13 cellular contexts compared by ENCODE assay signal in genomic region chr9:3045153-3045552, GRCh38.
DNase-seq lines count a peak whose midpoint lies in the region; TF ChIP-seq lines count a peak whose summit lies in the region.
"Had no signal": no experiment of that assay in that cellular context is flagged by ENCODE, and none has a peak within 500 bp of the region (broad histone marks: within the 10 kb centered on the region; RNA-seq: fewer than 3 reads in every experiment).

No MANE protein-coding gene starts in this region.

- no peak overlapping the region for H2AK5ac ChIP-seq in mesendoderm (ENCODE audit: low read length)

- H3K18ac ChIP-seq in mesendoderm (ENCODE audit: low read length) = no peak overlapping the region

- no peaks in the 10 kb centered on the region for H3K27me3 ChIP-seq in BLaER1
- no peaks in the 10 kb centered on the region for H3K27me3 ChIP-seq in WERI-Rb-1 (ENCODE audit: insufficient read depth, low read depth, severe bottlenecking)
- H3K27me3 ChIP-seq in mesendoderm (ENCODE audit: insufficient read depth, low read length, poor library complexity) = no peaks in the 10 kb centered on the region
- no peaks in the 10 kb centered on the region for H3K27me3 ChIP-seq in neural progenitor cell

- no peaks in the 10 kb centered on the region for H3K36me3 Mint-ChIP-seq in neural progenitor cell
- H3K36me3 Mint-ChIP-seq: CD4-positive, alpha-beta memory T cell had no signal

- no peak overlapping the region for H2BK5ac ChIP-seq in mesendoderm (ENCODE audit: low read length)

- no peaks in the 10 kb centered on the region for H3K27me3 Mint-ChIP-seq in neural progenitor cell (ENCODE audit: insufficient read depth, low read depth)
- H3K27me3 Mint-ChIP-seq: B cell; CD4-positive, alpha-beta memory T cell had no signal

- H2BK15ac ChIP-seq in mesendoderm (replicated peaks; ENCODE audit: low read depth) = no peak overlapping the region

- H3K9ac ChIP-seq in BLaER1 (no peak overlapping the region), mesendoderm (ENCODE audit: low read length) (no peak overlapping the region), neural progenitor cell (no peak overlapping the region)

- H3K4me1 Mint-ChIP-seq in neural progenitor cell = no peaks in the 10 kb centered on the region
- H3K4me1 Mint-ChIP-seq: B cell; CD4-positive, alpha-beta memory T cell had no signal

- H2BK120ac ChIP-seq in mesendoderm (ENCODE audit: low read depth, low read length) = no peak overlapping the region

- H3K9me3 ChIP-seq in BLaER1 (no peaks in the 10 kb centered on the region), WERI-Rb-1 (ENCODE audit: severe bottlenecking) (no peaks in the 10 kb centered on the region), neural progenitor cell (ENCODE audit: low read depth) (no peaks in the 10 kb centered on the region)

- H4K5ac ChIP-seq in mesendoderm (ENCODE audit: low read length) = no peak overlapping the region

- H3K27ac Mint-ChIP-seq in neural progenitor cell = no peak overlapping the region
- H3K27ac Mint-ChIP-seq: B cell; CD4-positive, alpha-beta memory T cell had no signal

- H3K79me2 ChIP-seq in mesendoderm (ENCODE audit: control insufficient read depth, insufficient read depth, low read length) (no peaks in the 10 kb centered on the region), neural progenitor cell (ENCODE audit: low read depth) (no peaks in the 10 kb centered on the region)

- H3K4me3 Mint-ChIP-seq in neural progenitor cell = no peak overlapping the region
- H3K4me3 Mint-ChIP-seq: B cell; CD4-positive, alpha-beta memory T cell had no signal

- H3K4ac ChIP-seq in mesendoderm (ENCODE audit: low read depth, low read length) = no peak overlapping the region

- H3K36me3 ChIP-seq in BLaER1 (no peaks in the 10 kb centered on the region), WERI-Rb-1 (no peaks in the 10 kb centered on the region), mesendoderm (ENCODE audit: control insufficient read depth, insufficient read depth, low read length) (no peaks in the 10 kb centered on the region), neural progenitor cell (no peaks in the 10 kb centered on the region)

- H3K56ac ChIP-seq in mesendoderm (ENCODE audit: low read length) = no peak overlapping the region

- no peaks in the 10 kb centered on the region for H3K9me3 Mint-ChIP-seq in neural progenitor cell
- H3K9me3 Mint-ChIP-seq: CD4-positive, alpha-beta memory T cell had no signal

- no peak overlapping the region for H3K27ac ChIP-seq in BLaER1
- H3K27ac ChIP-seq in WERI-Rb-1 = no peak overlapping the region
- H3K27ac ChIP-seq in mesendoderm (ENCODE audit: low read depth, low read length) = no peak overlapping the region
- no peak overlapping the region for H3K27ac ChIP-seq in neural progenitor cell
- H3K27ac ChIP-seq: C4-2B had no signal

- H4K8ac ChIP-seq in mesendoderm (ENCODE audit: low read depth, low read length) = no peak overlapping the region

- no peak for TF ChIP-seq CTCF in WERI-Rb-1 (IDR thresholded peaks at IDR 0.05; ENCODE audit: low read depth, low read length)
- TF ChIP-seq CTCF in neural progenitor cell (IDR thresholded peaks at IDR 0.05) = no peak

- no CpG with 5 or more reads among the region's 1 CpG for WGBS in mesendoderm (ENCODE audit: extremely low coverage, insufficient coverage, low lambda C conversion rate)

- H3K79me1 ChIP-seq in mesendoderm (ENCODE audit: low read length) = no peaks in the 10 kb centered on the region

- H4K20me1 ChIP-seq in BLaER1 = no peaks in the 10 kb centered on the region
- no peaks in the 10 kb centered on the region for H4K20me1 ChIP-seq in neural progenitor cell (ENCODE audit: low read depth)

- no peaks in the 10 kb centered on the region for H3F3A ChIP-seq in neural progenitor cell (ENCODE audit: low read depth)

- H3K4me1 ChIP-seq in BLaER1 (peaks cover 11% of the 10 kb centered on the region), mesendoderm (ENCODE audit: control insufficient read depth, low read depth, low read length) (no peaks in the 10 kb centered on the region), neural progenitor cell (no peaks in the 10 kb centered on the region)

- H2AFZ ChIP-seq in neural progenitor cell (replicated peaks) = no peak overlapping the region

- H3K4me3 ChIP-seq in BLaER1 (no peak overlapping the region), WERI-Rb-1 (ENCODE audit: low read depth, low read length) (no peak overlapping the region), mesendoderm (ENCODE audit: low read length) (no peak overlapping the region), neural progenitor cell (no peak overlapping the region)

- DNase-seq in NCI-H524 (lab: John Stamatoyannopoulos, UW) (peak; percentile 70 to 88), WERI-Rb-1 (peak; percentile 35), mesendoderm (peak; percentile 35), medulla oblongata (ENCODE audit: extremely low spot score) (no peak), SKM-1 (lab: John Stamatoyannopoulos, UW; ENCODE audit: unreplicated experiment) (no peak), neural progenitor cell (ENCODE audit: low spot score) (no peak), midbrain (lab: John Stamatoyannopoulos, UW) (no peak)
- DNase-seq: CD4-positive, alpha-beta memory T cell; DND-41; GF-D8 had no signal

- peak overlapping the region; percentile 34 for H3K4me2 ChIP-seq in BLaER1
- no peak overlapping the region for H3K4me2 ChIP-seq in mesendoderm (ENCODE audit: low read length)
- no peak overlapping the region for H3K4me2 ChIP-seq in neural progenitor cell

- H3K23ac ChIP-seq in mesendoderm (ENCODE audit: low read length) = no peak overlapping the region

Comparison
In these comparisons a context has a peak if more than half of its experiments do, and no peak if none do; other contexts are left out.
1. DNase-seq: peak in NCI-H524 (2 of 2), WERI-Rb-1 (single experiment) and mesendoderm (single experiment); none in medulla oblongata (single experiment), SKM-1 (single experiment), neural progenitor cell (single experiment) and midbrain (single experiment).